In genomic region chr14:96204151-96205058, GRCh38 we compare ENCODE assay signal across 1 cellular context.
A peak's percentile ranks its signal among the peaks of the same experiment; 100 is the strongest.
TF ChIP-seq lines count a peak whose summit lies in the region.

Gene BDKRB2 (plus strand): TSS chr14:96204839. CDS start chr14:96237108, 32,269 bp downstream.

TF ChIP-seq in IMR-90, 13 proteins besides CTCF, POLR2A, EP300 and RAD21:
- TF ChIP-seq MAZ (IDR thresholded peaks at IDR 0.05; ENCODE audit: borderline replicate concordance, low read depth, low read length), result peak; percentile 82; the same call in 1 of the 2 replicates
- TF ChIP-seq CEBPB (IDR thresholded peaks at IDR 0.05; ENCODE audit: low read depth, low read length), result peak; percentile 49; the same call in 1 of the 2 replicates
- no peak for TF ChIP-seq USF2 (IDR thresholded peaks at IDR 0.05; ENCODE audit: low read depth, low read length)
- TF ChIP-seq RCOR1 (IDR thresholded peaks at IDR 0.05; ENCODE audit: insufficient replicate concordance, low read length), result peak; percentile 26
- peak; percentile 11; the same call in 1 of the 2 replicates for TF ChIP-seq FOS (IDR thresholded peaks at IDR 0.05; ENCODE audit: low read depth, low read length)
- peak; percentile 42; the same call in 1 of the 2 replicates for TF ChIP-seq MAFK (IDR thresholded peaks at IDR 0.05; ENCODE audit: low read depth, low read length)
